Comparison of ENCODE assay signal across 1 cellular context in genomic region chr4:172143605-172144314, GRCh38.
A peak's percentile ranks its signal among the peaks of the same experiment; 100 is the strongest.
TF ChIP-seq lines count a peak whose summit lies in the region.

No MANE protein-coding gene starts in this region.

TF ChIP-seq in SK-N-SH, 30 proteins besides CTCF, POLR2A, EP300 and RAD21 (continued from another document):
- 0 out of 2 replicates have a peak, but pooled peaks have one; percentile 17 for TF ChIP-seq TEAD4 (IDR thresholded peaks at IDR 0.05; ENCODE audit: borderline replicate concordance, insufficient read depth)
